2 cellular contexts compared by ENCODE assay signal in genomic region chr10:88791924-88792323, GRCh38.
TF ChIP-seq lines count a peak whose summit lies in the region.

No MANE protein-coding gene starts in this region.

TF ChIP-seq in HCT116, 20 proteins besides CTCF, POLR2A, EP300 and RAD21:
- TF ChIP-seq ZBTB33 (IDR thresholded peaks at IDR 0.05; ENCODE audit: extremely low read depth, insufficient replicate concordance, low read length), result no peak
- no peak for TF ChIP-seq ZNF274 (IDR thresholded peaks at IDR 0.05; ENCODE audit: low read depth, low read length)
- no peak for TF ChIP-seq ZFX (IDR thresholded peaks at IDR 0.05)

TF ChIP-seq in HepG2, 621 proteins besides CTCF, POLR2A, EP300 and RAD21:
- TF ChIP-seq ZFP91 (CRISPR knock-in tag; IDR thresholded peaks at IDR 0.05; ENCODE audit: borderline replicate concordance) (peak; percentile 41; the same call in 1 of the 2 replicates), ZNF883 (CRISPR knock-in tag; IDR thresholded peaks at IDR 0.05; ENCODE audit: not compliant biosample characterization) (no peak), STAG1 (CRISPR knock-in tag; IDR thresholded peaks at IDR 0.05) (peak; percentile 28; the same call in 1 of the 2 replicates), CEBPZ (IDR thresholded peaks at IDR 0.05; ENCODE audit: low read length) (no peak), SMC3 (IDR thresholded peaks at IDR 0.05; ENCODE audit: low read length) (peak; percentile 13; the same call in 1 of the 2 replicates)
